In genomic region chr11:116217006-116217405, GRCh38 we compare ENCODE assay signal across 8 cellular contexts.
DNase-seq lines count a peak whose midpoint lies in the region; ATAC-seq, FAIRE-seq and TF ChIP-seq lines count a peak whose summit lies in the region.

No MANE protein-coding gene starts in this region.

- H3K36me3 ChIP-seq in HEK293 (ENCODE audit: control insufficient read depth in 2 of 2, insufficient read depth in 1 of 2, low read length in 2 of 2) (no peaks in the 10 kb centered on the region), WERI-Rb-1 (no peaks in the 10 kb centered on the region), upper lobe of left lung (no peaks in the 10 kb centered on the region)

- peak; percentile 13 for DNase-seq in DMS153 (lab: John Stamatoyannopoulos, UW)
- DNase-seq in WERI-Rb-1 = peak; percentile 60
- peak; percentile 74 for DNase-seq in left ventricle myocardium superior
- DNase-seq in upper lobe of left lung = peak in 1 of 2 donors; percentile 53
- DNase-seq in GM19239 (ENCODE audit: insufficient read length, low spot score) = no peak
- no peak for DNase-seq in NCI-H2029 (lab: John Stamatoyannopoulos, UW)

- CTCF ChIA-PET in HEK293 (lab: Yijun Ruan, JAX) = interaction anchor here (0.5 to 4.5 kb wide), 44 partner anchors 9 to 1578 kb away, joined by 3 to 39 read pairs (median 3); no protein-coding TSS in a partner anchor

- H3K27ac ChIP-seq in HEK293 (ENCODE audit: extremely low read depth, low read depth, low read length) = no peak overlapping the region
- H3K27ac ChIP-seq in WERI-Rb-1 = no peak overlapping the region
- no peak overlapping the region for H3K27ac ChIP-seq in upper lobe of left lung

- H3K27me3 ChIP-seq in WERI-Rb-1 (ENCODE audit: insufficient read depth, low read depth, severe bottlenecking) = no peaks in the 10 kb centered on the region
- H3K27me3 ChIP-seq in upper lobe of left lung = no peaks in the 10 kb centered on the region

- ATAC-seq in left ventricle myocardium superior (peak; percentile 75), upper lobe of left lung (ENCODE audit: low FRiP score in 2 of 2) (peak in 1 of 2 donors; percentile 80), GM18498 (IDR thresholded peaks at IDR 0.05; ENCODE audit: unreplicated experiment) (no peak)

- peak; percentile 54 for TF ChIP-seq CTCF in HEK293 (tag by site-specific recombination; IDR thresholded peaks at IDR 0.05)
- TF ChIP-seq CTCF in WERI-Rb-1 (IDR thresholded peaks at IDR 0.05; ENCODE audit: low read depth, low read length) = peak; percentile 88
- peak; percentile 10 to 73 (median 52) for TF ChIP-seq CTCF in upper lobe of left lung (IDR thresholded peaks at IDR 0.05)

- POLR2A ChIA-PET in HEK293 (lab: Yijun Ruan, JAX) = interaction anchor here (0.5 kb wide), 1 partner anchor 840 kb away, joined by 3 read pairs; no protein-coding TSS in a partner anchor

- H3K4me1 ChIP-seq in HEK293 (ENCODE audit: control insufficient read depth, insufficient read depth, low read length) (no peaks in the 10 kb centered on the region), upper lobe of left lung (peaks cover 0 to 2% (median 0%) of the 10 kb centered on the region in 4 donors)

- H3K9me3 ChIP-seq in HEK293 (ENCODE audit: control insufficient read depth, insufficient read depth, low read depth, low read length) = no peaks in the 10 kb centered on the region
- H3K9me3 ChIP-seq in WERI-Rb-1 (ENCODE audit: severe bottlenecking) = peaks cover 6% of the 10 kb centered on the region
- H3K9me3 ChIP-seq in upper lobe of left lung = no peaks in the 10 kb centered on the region

- WGBS in upper lobe of left lung, 2 donors = 2% methylated on average over 6 of the region's 6 CpGs

- H3K4me3 ChIP-seq in HEK293 (ENCODE audit: low read depth, low read length) (no peak overlapping the region), WERI-Rb-1 (ENCODE audit: low read depth, low read length) (no peak overlapping the region), upper lobe of left lung (no peak overlapping the region)

- no peak for TF ChIP-seq EP300 in upper lobe of left lung (IDR thresholded peaks at IDR 0.05)

- no peak for FAIRE-seq in GM19239 (lab: Jason Lieb, UNC)

- TF ChIP-seq POLR2A in upper lobe of left lung (IDR thresholded peaks at IDR 0.05) = no peak

- intact Hi-C loops in left ventricle myocardium superior (cut with micrococcal nuclease) = loop anchor here (10.0 kb wide), 1 partner anchor 882 kb away; no protein-coding TSS in a partner anchor

TF ChIP-seq in HEK293, 187 proteins besides CTCF, POLR2A, EP300 and RAD21:
- no peak for TF ChIP-seq ZNF398 (tag by site-specific recombination; IDR thresholded peaks at IDR 0.05)
- peak; percentile 63 for TF ChIP-seq ZNF2 (tag by site-specific recombination; IDR thresholded peaks at IDR 0.05)
- TF ChIP-seq ELK4 (IDR thresholded peaks at IDR 0.05; ENCODE audit: borderline replicate concordance, low read depth, low read length) = no peak
- no peak for TF ChIP-seq MEIS1 (CRISPR knock-in tag; IDR thresholded peaks at IDR 0.05; ENCODE audit: borderline replicate concordance)
- TF ChIP-seq TRIM28 (IDR thresholded peaks at IDR 0.05; ENCODE audit: borderline replicate concordance, low read length) = peak; percentile 32; the same call in 1 of the 2 replicates
- no peak for TF ChIP-seq ZFP37 (tag by site-specific recombination; IDR thresholded peaks at IDR 0.05)
- TF ChIP-seq WT1 (tag by site-specific recombination; IDR thresholded peaks at IDR 0.05) = no peak
- no peak for TF ChIP-seq ZNF639 (tag by site-specific recombination; IDR thresholded peaks at IDR 0.05)
- no peak for TF ChIP-seq ZNF26 (tag by site-specific recombination; IDR thresholded peaks at IDR 0.05)
- TF ChIP-seq SCRT1 (tag by site-specific recombination; IDR thresholded peaks at IDR 0.05; ENCODE audit: borderline replicate concordance) = no peak
- no peak for TF ChIP-seq PRDM1 (tag by site-specific recombination; IDR thresholded peaks at IDR 0.05)
- TF ChIP-seq OVOL3 (tag by site-specific recombination; IDR thresholded peaks at IDR 0.05) = no peak
- TF ChIP-seq ZNF501 (tag by site-specific recombination; IDR thresholded peaks at IDR 0.05) = no peak
- no peak for TF ChIP-seq HOXA7 (CRISPR knock-in tag; IDR thresholded peaks at IDR 0.05; ENCODE audit: borderline replicate concordance)
- TF ChIP-seq ZNF654 (tag by site-specific recombination; IDR thresholded peaks at IDR 0.05; ENCODE audit: low read depth) = peak; percentile 33; the same call in 1 of the 2 replicates
- no peak for TF ChIP-seq ZNF366 (tag by site-specific recombination; conservative IDR thresholded peaks at IDR 0.05)
- TF ChIP-seq, protein P1, sequence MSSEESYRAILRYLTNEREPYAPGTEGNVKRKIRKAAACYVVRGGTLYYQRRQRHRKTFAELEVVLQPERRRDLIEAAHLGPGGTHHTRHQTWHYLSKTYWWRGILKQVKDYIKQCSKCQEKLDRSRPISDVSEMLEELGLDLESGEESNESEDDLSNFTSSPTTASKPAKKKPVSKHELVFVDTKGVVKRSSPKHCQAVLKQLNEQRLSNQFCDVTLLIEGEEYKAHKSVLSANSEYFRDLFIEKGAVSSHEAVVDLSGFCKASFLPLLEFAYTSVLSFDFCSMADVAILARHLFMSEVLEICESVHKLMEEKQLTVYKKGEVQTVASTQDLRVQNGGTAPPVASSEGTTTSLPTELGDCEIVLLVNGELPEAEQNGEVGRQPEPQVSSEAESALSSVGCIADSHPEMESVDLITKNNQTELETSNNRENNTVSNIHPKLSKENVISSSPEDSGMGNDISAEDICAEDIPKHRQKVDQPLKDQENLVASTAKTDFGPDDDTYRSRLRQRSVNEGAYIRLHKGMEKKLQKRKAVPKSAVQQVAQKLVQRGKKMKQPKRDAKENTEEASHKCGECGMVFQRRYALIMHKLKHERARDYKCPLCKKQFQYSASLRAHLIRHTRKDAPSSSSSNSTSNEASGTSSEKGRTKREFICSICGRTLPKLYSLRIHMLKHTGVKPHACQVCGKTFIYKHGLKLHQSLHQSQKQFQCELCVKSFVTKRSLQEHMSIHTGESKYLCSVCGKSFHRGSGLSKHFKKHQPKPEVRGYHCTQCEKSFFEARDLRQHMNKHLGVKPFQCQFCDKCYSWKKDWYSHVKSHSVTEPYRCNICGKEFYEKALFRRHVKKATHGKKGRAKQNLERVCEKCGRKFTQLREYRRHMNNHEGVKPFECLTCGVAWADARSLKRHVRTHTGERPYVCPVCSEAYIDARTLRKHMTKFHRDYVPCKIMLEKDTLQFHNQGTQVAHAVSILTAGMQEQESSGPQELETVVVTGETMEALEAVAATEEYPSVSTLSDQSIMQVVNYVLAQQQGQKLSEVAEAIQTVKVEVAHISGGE (tag by site-specific recombination; conservative IDR thresholded peaks at IDR 0.05; ENCODE audit: low read depth) = no peak

Comparison
In these comparisons a context has a peak if more than half of its experiments do, and no peak if none do; other contexts are left out.
1. DNase-seq: peak in DMS153 (single experiment), WERI-Rb-1 (single experiment) and left ventricle myocardium superior (single experiment); none in GM19239 (single experiment) and NCI-H2029 (single experiment).
2. Peak in every context shown above with its lines, with median percentiles within 50 percentile points of each other: CTCF ChIP-seq.